Comparison of ENCODE assay signal across 8 cellular contexts in the genomic region with DNA sequence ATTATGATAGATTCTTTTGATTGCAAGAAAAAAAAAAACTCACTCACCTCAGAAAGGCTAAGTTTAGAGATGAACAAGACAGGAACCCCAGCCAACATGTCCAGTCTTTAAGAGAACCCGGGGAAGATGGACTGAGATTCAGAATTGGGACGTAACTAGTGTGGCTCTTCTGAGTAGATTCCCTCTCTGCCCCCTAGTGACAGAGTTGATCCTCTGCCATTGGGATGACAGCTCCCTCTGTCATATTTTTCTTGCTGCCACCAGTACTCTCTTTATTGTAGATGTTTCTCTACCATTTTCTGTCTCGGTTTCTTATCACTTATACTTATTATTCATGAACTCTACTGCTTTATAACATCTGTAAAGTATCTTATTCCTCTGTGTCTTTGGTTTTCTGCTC.
DNase-seq lines count a peak whose midpoint lies in the region; ATAC-seq and TF ChIP-seq lines count a peak whose summit lies in the region.

No MANE protein-coding gene starts in this region.

- no peak overlapping the region for H3K27ac Mint-ChIP-seq in activated naive CD4-positive, alpha-beta T cell treated with anti-CD3 and anti-CD28 coated beads, Interleukin-2, amount 10 ng/mL, durations not matched to agents 7 days and 5 days

- H3K9me3 Mint-ChIP-seq in activated naive CD4-positive, alpha-beta T cell treated with anti-CD3 and anti-CD28 coated beads, Interleukin-2, amount 10 ng/mL, durations not matched to agents 7 days and 5 days, result no peaks in the 10 kb centered on the region

- H3K4me1 ChIP-seq in right lobe of liver, result no peaks in the 10 kb centered on the region
- H3K4me1 ChIP-seq in effector memory CD4-positive, alpha-beta T cell (ENCODE audit: control insufficient read depth, insufficient read depth, low read length, poor library complexity, severe bottlenecking), result no peaks in the 10 kb centered on the region

- 2% methylated on average over 3 of the region's 3 CpGs for WGBS in right lobe of liver (ENCODE audit: insufficient coverage, low coverage, low lambda C conversion rate, missing lambda C conversion rate)

- no peak overlapping the region for H3K4me3 Mint-ChIP-seq in activated naive CD4-positive, alpha-beta T cell treated with anti-CD3 and anti-CD28 coated beads, Interleukin-2, amount 10 ng/mL, durations not matched to agents 7 days and 5 days

- peak; percentile 83 for TF ChIP-seq CTCF in choroid plexus epithelial cell (conservative IDR thresholded peaks at IDR 0.05; ENCODE audit: low read depth, low read length)
- peak; percentile 47 to 77 (median 67) for TF ChIP-seq CTCF in right lobe of liver (IDR thresholded peaks at IDR 0.05)

- H3K9me3 ChIP-seq in right lobe of liver, result no peaks in the 10 kb centered on the region
- H3K9me3 ChIP-seq in effector memory CD4-positive, alpha-beta T cell (ENCODE audit: control insufficient read depth, low read length), result no peaks in the 10 kb centered on the region

- ATAC-seq in GM18870 (IDR thresholded peaks at IDR 0.05; ENCODE audit: unreplicated experiment) (peak; percentile 91), HG03060 (IDR thresholded peaks at IDR 0.05; ENCODE audit: low read depth, unreplicated experiment) (peak; percentile 61), right lobe of liver (peak; percentile 84 to 91 (median 86))

- H3K27ac ChIP-seq in right lobe of liver, result no peak overlapping the region
- H3K27ac ChIP-seq in effector memory CD4-positive, alpha-beta T cell (ENCODE audit: insufficient read depth, low read length, poor library complexity, severe bottlenecking), result no peak overlapping the region

- CTCF ChIA-PET in activated naive CD4-positive, alpha-beta T cell treated with anti-CD3 and anti-CD28 coated beads, Interleukin-2, amount 10 ng/mL, durations not matched to agents 7 days and 5 days (lab: Charles Lee), result no interaction called here

- intact Hi-C loops in right lobe of liver (cut with DNase I), result no loop called here

- no peaks in the 10 kb centered on the region for H3K27me3 Mint-ChIP-seq in activated naive CD4-positive, alpha-beta T cell treated with anti-CD3 and anti-CD28 coated beads, Interleukin-2, amount 10 ng/mL, durations not matched to agents 7 days and 5 days

- no peaks in the 10 kb centered on the region for H3K36me3 ChIP-seq in right lobe of liver
- no peaks in the 10 kb centered on the region for H3K36me3 ChIP-seq in effector memory CD4-positive, alpha-beta T cell (ENCODE audit: control insufficient read depth, insufficient read depth, low read length)

- no peaks in the 10 kb centered on the region for H3K4me1 Mint-ChIP-seq in activated naive CD4-positive, alpha-beta T cell treated with anti-CD3 and anti-CD28 coated beads, Interleukin-2, amount 10 ng/mL, durations not matched to agents 7 days and 5 days

- no peak for TF ChIP-seq POLR2A in right lobe of liver (IDR thresholded peaks at IDR 0.05)

- H3K4me3 ChIP-seq in choroid plexus epithelial cell (ENCODE audit: low read depth, low read length) (no peak overlapping the region), right lobe of liver (no peak overlapping the region)
- no peak overlapping the region for H3K4me3 ChIP-seq in effector memory CD4-positive, alpha-beta T cell (ENCODE audit: insufficient read depth, low read depth, low read length, poor library complexity, severe bottlenecking)

- H3K27me3 ChIP-seq in right lobe of liver, result no peaks in the 10 kb centered on the region
- H3K27me3 ChIP-seq in effector memory CD4-positive, alpha-beta T cell (replicated peaks; ENCODE audit: control insufficient read depth, insufficient read depth, low read length, poor library complexity, severe bottlenecking), result no peaks in the 10 kb centered on the region

- H3K36me3 Mint-ChIP-seq in activated naive CD4-positive, alpha-beta T cell treated with anti-CD3 and anti-CD28 coated beads, Interleukin-2, amount 10 ng/mL, durations not matched to agents 7 days and 5 days, result no peaks in the 10 kb centered on the region

- peak; percentile 60 for DNase-seq in D341Med (ENCODE audit: low spot score)
- DNase-seq in NCI-H69 (lab: John Stamatoyannopoulos, UW), result peak; percentile 72
- peak; percentile 84 for DNase-seq in choroid plexus epithelial cell (ENCODE audit: low read depth)
- DNase-seq in right lobe of liver, result peak in 1 of 3 donors; percentile 48
- no peak for DNase-seq in effector memory CD4-positive, alpha-beta T cell
- no peak for DNase-seq in activated naive CD4-positive, alpha-beta T cell treated with anti-CD3 and anti-CD28 coated beads, Interleukin-2, amount 10 ng/mL, durations not matched to agents 7 days and 5 days

Comparison
In these comparisons a context has a peak if more than half of its experiments do, and no peak if none do; other contexts are left out.
1. DNase-seq: peak in D341Med (single experiment), NCI-H69 (single experiment) and choroid plexus epithelial cell (single experiment); none in effector memory CD4-positive, alpha-beta T cell (0 of 3) and activated naive CD4-positive, alpha-beta T cell treated with anti-CD3 and anti-CD28 coated beads, Interleukin-2, amount 10 ng/mL, durations not matched to agents 7 days and 5 days (single experiment).
2. Peak in every context shown above with its lines, with median percentiles within 50 percentile points of each other: ATAC-seq.